In genomic region chr22:46460835-46461234, GRCh38 we compare ENCODE assay signal across 24 cellular contexts.
"Had no signal": no experiment of that assay in that cellular context is flagged by ENCODE, and none has a peak within 500 bp of the region (broad histone marks: within the 10 kb centered on the region; RNA-seq: fewer than 3 reads in every experiment).

No MANE protein-coding gene starts in this region.

- H3K27me3 Mint-ChIP-seq: stimulated activated naive CD8-positive, alpha-beta T cell treated with anti-CD3 and anti-CD28 coated beads, Interleukin-15, Interleukin-2, amounts not matched to agents 100 ng/mL and 50 ng/mL, for 24 hours had no signal

- H3K27ac Mint-ChIP-seq: activated naive CD8-positive, alpha-beta T cell treated with anti-CD3 and anti-CD28 coated beads for 36 hours; naive thymus-derived CD4-positive, alpha-beta T cell; progenitor cell of endocrine pancreas; stimulated activated naive CD8-positive, alpha-beta T cell treated with anti-CD3 and anti-CD28 coated beads, Interleukin-15, Interleukin-2, amounts not matched to agents 100 ng/mL and 50 ng/mL, for 24 hours had no signal

- H3K4me3 Mint-ChIP-seq: activated naive CD8-positive, alpha-beta T cell treated with anti-CD3 and anti-CD28 coated beads for 36 hours; naive thymus-derived CD4-positive, alpha-beta T cell; stimulated activated naive CD8-positive, alpha-beta T cell treated with anti-CD3 and anti-CD28 coated beads, Interleukin-15, Interleukin-2, amounts not matched to agents 100 ng/mL and 50 ng/mL, for 24 hours had no signal

- H3K9me3 Mint-ChIP-seq: activated naive CD8-positive, alpha-beta T cell treated with anti-CD3 and anti-CD28 coated beads for 36 hours; naive thymus-derived CD4-positive, alpha-beta T cell; stimulated activated naive CD8-positive, alpha-beta T cell treated with anti-CD3 and anti-CD28 coated beads, Interleukin-15, Interleukin-2, amounts not matched to agents 100 ng/mL and 50 ng/mL, for 24 hours had no signal

- DNase-seq: activated CD4-positive, alpha-beta T cell treated with anti-CD3 and anti-CD28 coated beads for 4 hours; activated CD4-positive, alpha-beta T cell treated with anti-CD3 and anti-CD28 coated beads, Interleukin-2, amount 50 U/mL, for 48 hours; activated CD8-positive, alpha-beta memory T cell treated with anti-CD3 and anti-CD28 coated beads for 24 hours; activated effector memory CD4-positive, alpha-beta T cell treated with Interleukin-2 at 50 U/mL for 16 hours; activated naive CD4-positive, alpha-beta T cell treated with Interleukin-2 at 50 U/mL for 16 hours; activated naive CD8-positive, alpha-beta T cell treated with anti-CD3 and anti-CD28 coated beads for 36 hours; adrenal gland; aorta; body of pancreas; cerebellar nuclear complex; colonic mucosa; effector memory CD4-positive, alpha-beta T cell; gastrocnemius medialis; mammary epithelial cell; midbrain; naive thymus-derived CD4-positive, alpha-beta T cell; ovary; right lobe of liver; stimulated activated CD4-positive, alpha-beta T cell treated with anti-CD3 and anti-CD28 coated beads, Interleukin-12 subunit alpha, Interleukin-12 subunit beta, amount 100 ng/mL, for 4 hours; stimulated activated CD4-positive, alpha-beta T cell treated with anti-CD3 and anti-CD28 coated beads, Interleukin-4, amount 100 ng/mL, for 1 hour; T-helper 9 cell; trophoblast cell had no signal

- H3K36me3 Mint-ChIP-seq: activated naive CD8-positive, alpha-beta T cell treated with anti-CD3 and anti-CD28 coated beads for 36 hours; naive thymus-derived CD4-positive, alpha-beta T cell had no signal

- ATAC-seq: body of pancreas; gastrocnemius medialis; naive thymus-derived CD4-positive, alpha-beta T cell; right lobe of liver had no signal
